35 cellular contexts compared by ENCODE assay signal in genomic region chr7:143913945-143914615, GRCh38. TPM values are rescaled to one million over a fixed set of nuclear protein-coding genes. Genes with fewer than 3 reads are reported as not detected.
"Had no signal": no experiment of that assay in that cellular context is flagged by ENCODE, and none has a peak within 500 bp of the region (broad histone marks: within the 10 kb centered on the region; RNA-seq: fewer than 3 reads in every experiment).

No MANE protein-coding gene starts in this region.

- H3K27ac Mint-ChIP-seq: activated B cell treated with CpG ODN at 0.5 μM for 24 hours; activated CD4-positive, alpha-beta T cell treated with anti-CD3 and anti-CD28 coated beads, Interleukin-2, amount 10 ng/mL, durations not matched to agents 24 days and 14 days; activated naive CD4-positive, alpha-beta T cell treated with anti-CD3 and anti-CD28 coated beads, Interleukin-2, amount 50 U/mL, for 24 hours; activated T-helper 1 cell treated with anti-CD3 and anti-CD28 coated beads, Interleukin-12 subunit alpha, Interleukin-12 subunit beta, Interleukin-2, Interleukin-4 antibody, amounts not matched to agents 30 ng/mL and 10 ng/mL and 1 ng/mL, durations not matched to agents 14 hours and 24 hours and 36 hours; brain; T-cell had no signal

- H3K4me3 Mint-ChIP-seq: activated B cell treated with CpG ODN at 0.5 μM for 24 hours; activated CD4-positive, alpha-beta T cell treated with anti-CD3 and anti-CD28 coated beads, Interleukin-2, amount 10 ng/mL, durations not matched to agents 24 days and 14 days; activated naive CD4-positive, alpha-beta T cell treated with anti-CD3 and anti-CD28 coated beads, Interleukin-2, amount 50 U/mL, for 24 hours; activated T-helper 1 cell treated with anti-CD3 and anti-CD28 coated beads, Interleukin-12 subunit alpha, Interleukin-12 subunit beta, Interleukin-2, Interleukin-4 antibody, amounts not matched to agents 30 ng/mL and 10 ng/mL and 1 ng/mL, durations not matched to agents 14 hours and 24 hours and 36 hours; brain; central memory CD8-positive, alpha-beta T cell; T-cell had no signal

- H3K27ac ChIP-seq: SK-N-MC had no signal

- FAIRE-seq: TTC549 had no signal

- H3K4me1 Mint-ChIP-seq: activated B cell treated with CpG ODN at 0.5 μM for 24 hours; activated naive CD4-positive, alpha-beta T cell treated with anti-CD3 and anti-CD28 coated beads, Interleukin-2, amount 50 U/mL, for 24 hours; central memory CD8-positive, alpha-beta T cell; T-cell had no signal

- DNase-seq: activated B cell treated with CpG ODN at 0.5 μM for 24 hours; activated CD4-positive, alpha-beta T cell treated with anti-CD3 and anti-CD28 coated beads for 1 hour; activated CD4-positive, alpha-beta T cell treated with anti-CD3 and anti-CD28 coated beads, Interleukin-2, amount 10 ng/mL, durations not matched to agents 24 days and 14 days; activated CD4-positive, alpha-beta T cell treated with anti-CD3 and anti-CD28 coated beads, Interleukin-2, amount 50 U/mL, for 48 hours; activated effector memory CD4-positive, alpha-beta T cell treated with Interleukin-2 at 50 U/mL for 16 hours; activated naive CD4-positive, alpha-beta T cell; activated T-cell treated with anti-CD3 and anti-CD28 coated beads, Interleukin-2, amount 50 U/mL, for 1 hour; amygdala; KG1; NCI-H1092; NCI-H1417; NCI-H2029; NCI-H2107; NCI-H2171 treated with DMSO at 0.1 percent for 48 hours; NCI-H226; NCI-H510A treated with DMSO at 0.1 percent for 48 hours; NCI-H69; NK-92 treated with Interleukin-12 subunit alpha and Interleukin-12 subunit beta, amount 100 ng/mL, for 24 hours; OCI-M1; RPMI8226; T-cell; T-helper 2 cell; T1000 had no signal

- H3K36me3 Mint-ChIP-seq: activated naive CD4-positive, alpha-beta T cell treated with anti-CD3 and anti-CD28 coated beads, Interleukin-2, amount 50 U/mL, for 24 hours; brain; T-cell had no signal

- H3K9me3 Mint-ChIP-seq: activated B cell treated with CpG ODN at 0.5 μM for 24 hours; activated naive CD4-positive, alpha-beta T cell treated with anti-CD3 and anti-CD28 coated beads, Interleukin-2, amount 50 U/mL, for 24 hours; activated T-helper 1 cell treated with anti-CD3 and anti-CD28 coated beads, Interleukin-12 subunit alpha, Interleukin-12 subunit beta, Interleukin-2, Interleukin-4 antibody, amounts not matched to agents 30 ng/mL and 10 ng/mL and 1 ng/mL, durations not matched to agents 14 hours and 24 hours and 36 hours; central memory CD8-positive, alpha-beta T cell; T-cell had no signal

- ATAC-seq: Panc1, Right ventricle myocardium inferior, T-cell had no signal

- H3K4me3 ChIP-seq: SK-N-MC had no signal

RNA-seq across cellular contexts. Expression of gene OR2F2, which starts 21.0 kb away (rescaled TPM):
- total RNA-seq: activated B cell treated with CpG ODN at 0.5 μM for 24 hours; activated CD4-positive, alpha-beta T cell treated with anti-CD3 and anti-CD28 coated beads, Interleukin-2, amount 10 ng/mL, durations not matched to agents 24 days and 14 days; activated CD8-positive, alpha-beta memory T cell treated with anti-CD3 and anti-CD28 coated beads for 36 hours; activated T-helper 1 cell treated with anti-CD3 and anti-CD28 coated beads, Interleukin-12 subunit alpha, Interleukin-12 subunit beta, Interleukin-2, Interleukin-4 antibody, amounts not matched to agents 30 ng/mL and 10 ng/mL and 1 ng/mL, durations not matched to agents 14 hours and 24 hours and 36 hours; astrocyte; LHCN-M2; M059J; Right ventricle myocardium inferior; T-cell had no signal

RNA-seq across cellular contexts. Expression of gene OR2F1, which starts 40.6 kb away (rescaled TPM):
- total RNA-seq: activated B cell treated with CpG ODN at 0.5 μM for 24 hours; activated CD4-positive, alpha-beta T cell treated with anti-CD3 and anti-CD28 coated beads, Interleukin-2, amount 10 ng/mL, durations not matched to agents 24 days and 14 days; activated CD8-positive, alpha-beta memory T cell treated with anti-CD3 and anti-CD28 coated beads for 36 hours; activated T-helper 1 cell treated with anti-CD3 and anti-CD28 coated beads, Interleukin-12 subunit alpha, Interleukin-12 subunit beta, Interleukin-2, Interleukin-4 antibody, amounts not matched to agents 30 ng/mL and 10 ng/mL and 1 ng/mL, durations not matched to agents 14 hours and 24 hours and 36 hours; astrocyte; LHCN-M2; M059J; Right ventricle myocardium inferior; T-cell had no signal
